Comparison of ENCODE assay signal across 1 cellular context in the genomic region with DNA sequence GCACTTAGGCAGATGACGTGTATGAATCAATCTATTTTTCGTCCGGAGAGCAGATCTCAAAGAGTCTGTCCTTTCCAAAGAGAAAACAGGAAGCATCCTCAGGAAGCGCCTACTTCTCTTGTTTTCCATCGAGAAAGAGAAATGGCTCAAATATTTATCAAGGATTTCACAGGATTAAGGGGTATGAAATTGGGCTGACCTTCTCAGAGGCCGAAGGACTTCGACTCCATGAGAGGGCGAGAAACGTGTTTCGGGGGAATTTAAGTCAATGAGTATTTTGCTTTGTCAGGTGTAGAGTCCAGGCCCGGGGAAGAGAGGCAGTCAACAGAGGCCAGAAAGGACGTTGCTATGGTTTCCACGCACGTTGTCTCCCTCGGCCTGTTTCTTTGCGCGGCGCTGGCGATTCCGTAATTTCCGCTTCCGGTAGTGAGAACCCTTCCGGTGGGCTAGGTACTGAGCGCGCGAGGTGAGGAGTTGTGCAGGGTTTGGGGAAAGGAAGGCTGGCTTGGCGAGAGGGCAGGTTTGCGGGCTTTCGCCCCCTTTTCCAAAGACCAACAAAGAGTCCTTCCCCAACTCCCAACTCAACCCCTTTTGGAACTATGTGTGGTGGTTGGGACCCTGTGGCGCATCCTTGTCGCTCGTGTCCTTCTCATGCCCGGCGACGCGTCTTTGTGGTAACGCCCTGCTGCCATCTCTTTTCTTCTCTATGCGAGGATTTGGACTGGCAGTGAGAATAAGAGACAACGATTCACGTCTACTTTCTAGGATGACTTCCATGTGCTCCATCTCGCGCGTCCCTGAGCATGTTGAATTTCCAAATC.
TF ChIP-seq lines count a peak whose summit lies in the region.

MRPS21 (plus strand) TSS at position 429 of the 821 bp plus-strand sequence. CDS start 506 bp downstream, outside the sequence.

TF ChIP-seq in HEK293, 187 proteins besides CTCF, POLR2A, EP300 and RAD21 (continued from another document):
- 0 out of 2 replicates have a peak, but pooled peaks have one; percentile 67 for TF ChIP-seq REPIN1 (tag by site-specific recombination; IDR thresholded peaks at IDR 0.05; ENCODE audit: low read depth)
- no peak for TF ChIP-seq ZBTB7A (tag by site-specific recombination; IDR thresholded peaks at IDR 0.05; ENCODE audit: low read depth)
- TF ChIP-seq ZNF391 (tag by site-specific recombination; IDR thresholded peaks at IDR 0.05; ENCODE audit: borderline replicate concordance, low read depth), result no peak
- no peak for TF ChIP-seq GLIS1 (tag by site-specific recombination; IDR thresholded peaks at IDR 0.05)
- peak; percentile 66 for TF ChIP-seq ZBTB26 (tag by site-specific recombination; optimal IDR thresholded peaks at IDR 0.05)
- no peak for TF ChIP-seq KLF16 (tag by site-specific recombination; IDR thresholded peaks at IDR 0.05)
- TF ChIP-seq SP7 (tag by site-specific recombination; IDR thresholded peaks at IDR 0.05), result peak; percentile 41
- no peak for TF ChIP-seq HOXC10 (CRISPR knock-in tag; IDR thresholded peaks at IDR 0.05)
- TF ChIP-seq ZBTB1 (tag by site-specific recombination; IDR thresholded peaks at IDR 0.05), result no peak
- no peak for TF ChIP-seq GLI4 (tag by site-specific recombination; IDR thresholded peaks at IDR 0.05)
- no peak for TF ChIP-seq ZNF26 (tag by site-specific recombination; IDR thresholded peaks at IDR 0.05)
- peak; percentile 90 for TF ChIP-seq PRDM1 (tag by site-specific recombination; IDR thresholded peaks at IDR 0.05)
- TF ChIP-seq IKZF3 (tag by site-specific recombination; IDR thresholded peaks at IDR 0.05), result no peak
- TF ChIP-seq ZNF600 (tag by site-specific recombination; IDR thresholded peaks at IDR 0.05), result 0 out of 2 replicates have a peak, but pooled peaks have one; percentile 44
- no peak for TF ChIP-seq ZNF155 (tag by site-specific recombination; IDR thresholded peaks at IDR 0.05)
- TF ChIP-seq ZNF510 (tag by site-specific recombination; IDR thresholded peaks at IDR 0.05; ENCODE audit: insufficient replicate concordance), result no peak
- peak; percentile 36 for TF ChIP-seq ZBTB8A (tag by site-specific recombination; IDR thresholded peaks at IDR 0.05)
- TF ChIP-seq ZBTB48 (tag by site-specific recombination; IDR thresholded peaks at IDR 0.05), result peak; percentile 30; the same call in 1 of the 2 replicates
- TF ChIP-seq, protein P1, sequence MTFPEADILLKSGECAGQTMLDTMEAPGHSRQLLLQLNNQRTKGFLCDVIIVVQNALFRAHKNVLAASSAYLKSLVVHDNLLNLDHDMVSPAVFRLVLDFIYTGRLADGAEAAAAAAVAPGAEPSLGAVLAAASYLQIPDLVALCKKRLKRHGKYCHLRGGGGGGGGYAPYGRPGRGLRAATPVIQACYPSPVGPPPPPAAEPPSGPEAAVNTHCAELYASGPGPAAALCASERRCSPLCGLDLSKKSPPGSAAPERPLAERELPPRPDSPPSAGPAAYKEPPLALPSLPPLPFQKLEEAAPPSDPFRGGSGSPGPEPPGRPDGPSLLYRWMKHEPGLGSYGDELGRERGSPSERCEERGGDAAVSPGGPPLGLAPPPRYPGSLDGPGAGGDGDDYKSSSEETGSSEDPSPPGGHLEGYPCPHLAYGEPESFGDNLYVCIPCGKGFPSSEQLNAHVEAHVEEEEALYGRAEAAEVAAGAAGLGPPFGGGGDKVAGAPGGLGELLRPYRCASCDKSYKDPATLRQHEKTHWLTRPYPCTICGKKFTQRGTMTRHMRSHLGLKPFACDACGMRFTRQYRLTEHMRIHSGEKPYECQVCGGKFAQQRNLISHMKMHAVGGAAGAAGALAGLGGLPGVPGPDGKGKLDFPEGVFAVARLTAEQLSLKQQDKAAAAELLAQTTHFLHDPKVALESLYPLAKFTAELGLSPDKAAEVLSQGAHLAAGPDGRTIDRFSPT (tag by site-specific recombination; IDR thresholded peaks at IDR 0.05), result no peak
- TF ChIP-seq PRDM10 (tag by site-specific recombination; IDR thresholded peaks at IDR 0.05), result peak; percentile 61; the same call in 1 of the 2 replicates
- TF ChIP-seq, protein P2, sequence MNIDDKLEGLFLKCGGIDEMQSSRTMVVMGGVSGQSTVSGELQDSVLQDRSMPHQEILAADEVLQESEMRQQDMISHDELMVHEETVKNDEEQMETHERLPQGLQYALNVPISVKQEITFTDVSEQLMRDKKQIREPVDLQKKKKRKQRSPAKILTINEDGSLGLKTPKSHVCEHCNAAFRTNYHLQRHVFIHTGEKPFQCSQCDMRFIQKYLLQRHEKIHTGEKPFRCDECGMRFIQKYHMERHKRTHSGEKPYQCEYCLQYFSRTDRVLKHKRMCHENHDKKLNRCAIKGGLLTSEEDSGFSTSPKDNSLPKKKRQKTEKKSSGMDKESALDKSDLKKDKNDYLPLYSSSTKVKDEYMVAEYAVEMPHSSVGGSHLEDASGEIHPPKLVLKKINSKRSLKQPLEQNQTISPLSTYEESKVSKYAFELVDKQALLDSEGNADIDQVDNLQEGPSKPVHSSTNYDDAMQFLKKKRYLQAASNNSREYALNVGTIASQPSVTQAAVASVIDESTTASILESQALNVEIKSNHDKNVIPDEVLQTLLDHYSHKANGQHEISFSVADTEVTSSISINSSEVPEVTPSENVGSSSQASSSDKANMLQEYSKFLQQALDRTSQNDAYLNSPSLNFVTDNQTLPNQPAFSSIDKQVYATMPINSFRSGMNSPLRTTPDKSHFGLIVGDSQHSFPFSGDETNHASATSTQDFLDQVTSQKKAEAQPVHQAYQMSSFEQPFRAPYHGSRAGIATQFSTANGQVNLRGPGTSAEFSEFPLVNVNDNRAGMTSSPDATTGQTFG (tag by site-specific recombination; IDR thresholded peaks at IDR 0.05; ENCODE audit: borderline replicate concordance), result no peak
- peak; percentile 70; the same call in 1 of the 2 replicates for TF ChIP-seq ZNF561 (tag by site-specific recombination; IDR thresholded peaks at IDR 0.05; ENCODE audit: borderline replicate concordance)
